In genomic region chr6:53588816-53589509, GRCh38 we compare ENCODE assay signal across 16 cellular contexts. TPM values are rescaled to one million over a fixed set of nuclear protein-coding genes. Genes with fewer than 3 reads are reported as not detected.
DNase-seq lines count a peak whose midpoint lies in the region; ATAC-seq and TF ChIP-seq lines count a peak whose summit lies in the region.
"Had no signal": no experiment of that assay in that cellular context is flagged by ENCODE, and none has a peak within 500 bp of the region (broad histone marks: within the 10 kb centered on the region; RNA-seq: fewer than 3 reads in every experiment).

No MANE protein-coding gene starts in this region.

- no peak overlapping the region for H3K27ac ChIP-seq in HEK293 (ENCODE audit: extremely low read depth, low read depth, low read length)
- no peak overlapping the region for H3K27ac ChIP-seq in parathyroid adenoma

- H3K9ac ChIP-seq in parathyroid adenoma: no peak overlapping the region

- H3K9me3 Mint-ChIP-seq in activated T-helper 1 cell treated with anti-CD3 and anti-CD28 coated beads, Interleukin-12 subunit alpha, Interleukin-12 subunit beta, Interleukin-2, Interleukin-4 antibody, amounts not matched to agents 30 ng/mL and 10 ng/mL and 1 ng/mL, durations not matched to agents 14 hours and 24 hours and 36 hours: no peaks in the 10 kb centered on the region
- no peaks in the 10 kb centered on the region for H3K9me3 Mint-ChIP-seq in stimulated activated memory B cell treated with anti-CD40 and anti-IgM and Interleukin-4, amounts not matched to agents 10 μg/mL and 1 μg/mL and 100 μg/mL, for 72 hours
- H3K9me3 Mint-ChIP-seq: CD4-positive, alpha-beta memory T cell had no signal

- peak overlapping the region; percentile 9 for H3K27ac Mint-ChIP-seq in activated T-helper 1 cell treated with anti-CD3 and anti-CD28 coated beads, Interleukin-12 subunit alpha, Interleukin-12 subunit beta, Interleukin-2, Interleukin-4 antibody, amounts not matched to agents 30 ng/mL and 10 ng/mL and 1 ng/mL, durations not matched to agents 14 hours and 24 hours and 36 hours
- no peak overlapping the region for H3K27ac Mint-ChIP-seq in stimulated activated memory B cell treated with anti-CD40 and anti-IgM and Interleukin-4, amounts not matched to agents 10 μg/mL and 1 μg/mL and 100 μg/mL, for 72 hours
- H3K27ac Mint-ChIP-seq: CD4-positive, alpha-beta memory T cell had no signal

- TF ChIP-seq CTCF in HEK293 (tag by site-specific recombination; IDR thresholded peaks at IDR 0.05): no peak
- no peak for TF ChIP-seq CTCF in parathyroid adenoma (IDR thresholded peaks at IDR 0.05)
- no peak for TF ChIP-seq CTCF in GM13976 (IDR thresholded peaks at IDR 0.05; ENCODE audit: borderline replicate concordance, control extremely low read depth, extremely low read depth, insufficient read depth, missing control alignments)

- no peak overlapping the region for H3K4me2 ChIP-seq in parathyroid adenoma (ENCODE audit: low read length)

- peak overlapping the region; percentile 9 for H2AFZ ChIP-seq in parathyroid adenoma

- CTCF ChIA-PET in HEK293 (lab: Yijun Ruan, JAX): no interaction called here

- H3K4me1 Mint-ChIP-seq in activated T-helper 1 cell treated with anti-CD3 and anti-CD28 coated beads, Interleukin-12 subunit alpha, Interleukin-12 subunit beta, Interleukin-2, Interleukin-4 antibody, amounts not matched to agents 30 ng/mL and 10 ng/mL and 1 ng/mL, durations not matched to agents 14 hours and 24 hours and 36 hours (ENCODE audit: low read depth): no peaks in the 10 kb centered on the region
- H3K4me1 Mint-ChIP-seq in stimulated activated memory B cell treated with anti-CD40 and anti-IgM and Interleukin-4, amounts not matched to agents 10 μg/mL and 1 μg/mL and 100 μg/mL, for 72 hours: peaks cover 31% of the 10 kb centered on the region

- ATAC-seq in stimulated activated memory B cell treated with anti-CD40 and anti-IgM and Interleukin-4, amounts not matched to agents 10 μg/mL and 1 μg/mL and 100 μg/mL, for 72 hours: no peak

- POLR2A ChIA-PET in HEK293 (lab: Yijun Ruan, JAX): no interaction called here

- intact Hi-C loops in activated T-helper 1 cell treated with anti-CD3 and anti-CD28 coated beads, Interleukin-12 subunit alpha, Interleukin-12 subunit beta, Interleukin-2, Interleukin-4 antibody, amounts not matched to agents 30 ng/mL and 10 ng/mL and 1 ng/mL, durations not matched to agents 14 hours and 24 hours and 36 hours (cut with micrococcal nuclease): no loop called here

- H3K9me3 ChIP-seq in HEK293 (ENCODE audit: control insufficient read depth, insufficient read depth, low read depth, low read length): no peaks in the 10 kb centered on the region
- H3K9me3 ChIP-seq in parathyroid adenoma (ENCODE audit: control insufficient read depth, low read length): no peaks in the 10 kb centered on the region

- DNase-seq in activated T-helper 1 cell treated with anti-CD3 and anti-CD28 coated beads, Interleukin-12 subunit alpha, Interleukin-12 subunit beta, Interleukin-2, Interleukin-4 antibody, amounts not matched to agents 30 ng/mL and 10 ng/mL and 1 ng/mL, durations not matched to agents 14 hours and 24 hours and 36 hours (ENCODE audit: low spot score): no peak
- DNase-seq in inferior parietal cortex (ENCODE audit: extremely low spot score) (peak; percentile 13), iPS-NIHi11 (ENCODE audit: low spot score) (no peak), NCI-H2107 (lab: John Stamatoyannopoulos, UW) (no peak), GM13976 (ENCODE audit: low spot score) (no peak)
- DNase-seq: Calu3; CD4-positive, alpha-beta memory T cell; DMS53; GOT3; KG1; NCI-H187 treated with DMSO at 0.1 percent for 48 hours; NCI-H226; Right ventricle myocardium superior had no signal

- H3K79me2 ChIP-seq in parathyroid adenoma: no peaks in the 10 kb centered on the region

- H3K4me3 ChIP-seq in HEK293 (ENCODE audit: low read depth, low read length): no peak overlapping the region
- H3K4me3 ChIP-seq in parathyroid adenoma (ENCODE audit: low read depth, low read length): no peak overlapping the region

- H3K4me1 ChIP-seq in HEK293 (ENCODE audit: control insufficient read depth, insufficient read depth, low read length): peaks cover 9% of the 10 kb centered on the region
- no peaks in the 10 kb centered on the region for H3K4me1 ChIP-seq in parathyroid adenoma

- in situ Hi-C loops in GM13976 (cut with MboI; ENCODE audit: low sequenced_read_pairs, unreplicated experiment): no loop called here

- H3K27me3 Mint-ChIP-seq in activated T-helper 1 cell treated with anti-CD3 and anti-CD28 coated beads, Interleukin-12 subunit alpha, Interleukin-12 subunit beta, Interleukin-2, Interleukin-4 antibody, amounts not matched to agents 30 ng/mL and 10 ng/mL and 1 ng/mL, durations not matched to agents 14 hours and 24 hours and 36 hours (ENCODE audit: insufficient read depth): peaks cover 4% of the 10 kb centered on the region
- H3K27me3 Mint-ChIP-seq in stimulated activated memory B cell treated with anti-CD40 and anti-IgM and Interleukin-4, amounts not matched to agents 10 μg/mL and 1 μg/mL and 100 μg/mL, for 72 hours: no peaks in the 10 kb centered on the region

- no peak overlapping the region for H3K4me3 Mint-ChIP-seq in activated T-helper 1 cell treated with anti-CD3 and anti-CD28 coated beads, Interleukin-12 subunit alpha, Interleukin-12 subunit beta, Interleukin-2, Interleukin-4 antibody, amounts not matched to agents 30 ng/mL and 10 ng/mL and 1 ng/mL, durations not matched to agents 14 hours and 24 hours and 36 hours
- H3K4me3 Mint-ChIP-seq in stimulated activated memory B cell treated with anti-CD40 and anti-IgM and Interleukin-4, amounts not matched to agents 10 μg/mL and 1 μg/mL and 100 μg/mL, for 72 hours: no peak overlapping the region
- H3K4me3 Mint-ChIP-seq: CD4-positive, alpha-beta memory T cell had no signal

- H3K27me3 ChIP-seq in parathyroid adenoma (ENCODE audit: control insufficient read depth, insufficient read depth, low read length): no peaks in the 10 kb centered on the region

- H3K36me3 Mint-ChIP-seq in activated T-helper 1 cell treated with anti-CD3 and anti-CD28 coated beads, Interleukin-12 subunit alpha, Interleukin-12 subunit beta, Interleukin-2, Interleukin-4 antibody, amounts not matched to agents 30 ng/mL and 10 ng/mL and 1 ng/mL, durations not matched to agents 14 hours and 24 hours and 36 hours (ENCODE audit: low read depth): no peaks in the 10 kb centered on the region
- H3K36me3 Mint-ChIP-seq in stimulated activated memory B cell treated with anti-CD40 and anti-IgM and Interleukin-4, amounts not matched to agents 10 μg/mL and 1 μg/mL and 100 μg/mL, for 72 hours: no peaks in the 10 kb centered on the region
- H3K36me3 Mint-ChIP-seq: CD4-positive, alpha-beta memory T cell had no signal

- H3K36me3 ChIP-seq in HEK293 (ENCODE audit: control insufficient read depth in 2 of 2, insufficient read depth in 1 of 2, low read length in 2 of 2) (no peaks in the 10 kb centered on the region), parathyroid adenoma (ENCODE audit: control insufficient read depth, insufficient read depth, low read length) (no peaks in the 10 kb centered on the region)

TF ChIP-seq in HEK293, 187 proteins besides CTCF, POLR2A, EP300 and RAD21:
- TF ChIP-seq KLF17 (tag by site-specific recombination; IDR thresholded peaks at IDR 0.05): no peak
- peak; percentile 79 for TF ChIP-seq ZNF18 (tag by site-specific recombination; IDR thresholded peaks at IDR 0.05)
- no peak for TF ChIP-seq BCL11B (tag by site-specific recombination; IDR thresholded peaks at IDR 0.05; ENCODE audit: low read depth)
- TF ChIP-seq, protein P1, sequence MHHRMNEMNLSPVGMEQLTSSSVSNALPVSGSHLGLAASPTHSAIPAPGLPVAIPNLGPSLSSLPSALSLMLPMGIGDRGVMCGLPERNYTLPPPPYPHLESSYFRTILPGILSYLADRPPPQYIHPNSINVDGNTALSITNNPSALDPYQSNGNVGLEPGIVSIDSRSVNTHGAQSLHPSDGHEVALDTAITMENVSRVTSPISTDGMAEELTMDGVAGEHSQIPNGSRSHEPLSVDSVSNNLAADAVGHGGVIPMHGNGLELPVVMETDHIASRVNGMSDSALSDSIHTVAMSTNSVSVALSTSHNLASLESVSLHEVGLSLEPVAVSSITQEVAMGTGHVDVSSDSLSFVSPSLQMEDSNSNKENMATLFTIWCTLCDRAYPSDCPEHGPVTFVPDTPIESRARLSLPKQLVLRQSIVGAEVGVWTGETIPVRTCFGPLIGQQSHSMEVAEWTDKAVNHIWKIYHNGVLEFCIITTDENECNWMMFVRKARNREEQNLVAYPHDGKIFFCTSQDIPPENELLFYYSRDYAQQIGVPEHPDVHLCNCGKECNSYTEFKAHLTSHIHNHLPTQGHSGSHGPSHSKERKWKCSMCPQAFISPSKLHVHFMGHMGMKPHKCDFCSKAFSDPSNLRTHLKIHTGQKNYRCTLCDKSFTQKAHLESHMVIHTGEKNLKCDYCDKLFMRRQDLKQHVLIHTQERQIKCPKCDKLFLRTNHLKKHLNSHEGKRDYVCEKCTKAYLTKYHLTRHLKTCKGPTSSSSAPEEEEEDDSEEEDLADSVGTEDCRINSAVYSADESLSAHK (tag by site-specific recombination; IDR thresholded peaks at IDR 0.05): no peak
- TF ChIP-seq ZNF549 (tag by site-specific recombination; IDR thresholded peaks at IDR 0.05): no peak
- TF ChIP-seq ZNF843 (tag by site-specific recombination; IDR thresholded peaks at IDR 0.05): peak; percentile 27; the same call in 1 of the 2 replicates

RNA-seq across cellular contexts. Expression of gene GCLC, which starts 44.1 kb away (rescaled TPM):
- total RNA-seq in activated T-helper 1 cell treated with anti-CD3 and anti-CD28 coated beads, Interleukin-12 subunit alpha, Interleukin-12 subunit beta, Interleukin-2, Interleukin-4 antibody, amounts not matched to agents 30 ng/mL and 10 ng/mL and 1 ng/mL, durations not matched to agents 14 hours and 24 hours and 36 hours: 26.1 and 28.9 TPM in 2 replicates
